In the genomic region with DNA sequence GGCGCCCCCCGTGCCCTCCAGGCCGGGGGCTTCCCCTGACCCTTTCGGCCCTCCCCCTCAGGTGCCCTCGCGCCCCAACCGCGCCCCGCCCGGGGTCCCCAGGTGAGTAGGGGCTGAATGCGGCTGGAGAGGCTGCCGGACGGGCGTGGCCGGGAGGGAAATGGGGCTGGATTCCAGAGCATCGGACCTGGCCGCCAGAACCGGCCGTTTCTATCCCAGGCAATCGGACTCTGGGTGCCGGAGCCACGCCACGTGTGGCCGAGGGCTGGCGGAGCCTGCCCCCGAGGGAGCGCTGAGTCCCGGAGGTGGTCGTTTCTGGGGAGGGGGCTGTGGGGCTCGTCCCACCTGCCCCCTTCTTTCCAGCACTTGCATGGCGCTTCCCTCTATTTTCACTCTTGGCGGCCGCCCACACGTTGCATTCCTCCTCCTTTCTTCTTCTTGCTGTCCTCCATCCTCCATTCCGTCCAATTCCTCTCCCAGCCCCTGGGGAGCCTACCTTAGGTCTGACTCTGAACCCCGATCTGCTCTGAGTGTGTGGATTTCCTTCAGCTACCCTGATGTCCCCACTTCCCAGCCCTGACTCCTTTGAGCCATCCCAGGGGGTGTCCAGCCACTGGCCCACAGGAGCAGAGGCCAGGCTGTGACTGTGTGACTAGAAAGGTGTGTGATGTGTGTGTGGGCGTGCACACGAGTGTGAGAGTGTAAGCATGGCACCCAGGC, we compare ENCODE assay signal across 8 cellular contexts. TPM values are rescaled to one million over a fixed set of nuclear protein-coding genes. Genes with fewer than 3 reads are reported as not detected.
A peak's percentile ranks its signal among the peaks of the same experiment; 100 is the strongest.
DNase-seq lines count a peak whose midpoint lies in the region; ATAC-seq and TF ChIP-seq lines count a peak whose summit lies in the region.

No MANE protein-coding gene starts in this region.

- H3K9me3 ChIP-seq in lung (ENCODE audit: control insufficient read depth in 2 of 2, insufficient read depth in 1 of 2, low read length in 1 of 2), result no peaks in the 10 kb centered on the region

- WGBS in lung, 2 donors, result 19 to 23% methylated on average over 36 to 38 of the region's 38 CpGs

- no peak overlapping the region for H3K27ac Mint-ChIP-seq in activated naive CD8-positive, alpha-beta T cell treated with anti-CD3 and anti-CD28 coated beads, Interleukin-2, amount 50 U/mL, for 24 hours

- peaks cover 5% of the 10 kb centered on the region for H3K36me3 ChIP-seq in H7 (replicated peaks; ENCODE audit: control insufficient read depth, insufficient read depth, low read length)
- no peaks in the 10 kb centered on the region for H3K36me3 ChIP-seq in lung (ENCODE audit: control insufficient read depth in 2 of 2, insufficient read depth in 2 of 2, low read length in 2 of 2)

- peak overlapping the region; percentile 69 for H3K4me3 Mint-ChIP-seq in activated naive CD8-positive, alpha-beta T cell treated with anti-CD3 and anti-CD28 coated beads, Interleukin-2, amount 50 U/mL, for 24 hours

- no peaks in the 10 kb centered on the region for H3K36me3 Mint-ChIP-seq in activated naive CD8-positive, alpha-beta T cell treated with anti-CD3 and anti-CD28 coated beads, Interleukin-2, amount 50 U/mL, for 24 hours (ENCODE audit: low read depth)

- H3K4me3 ChIP-seq in AG09309 (ENCODE audit: control insufficient read depth, low read depth, low read length) (peak overlapping the region; percentile 11; the same call in 1 of the 2 replicates), H7 (ENCODE audit: insufficient read depth, low read depth, low read length) (peak overlapping the region; percentile 50; the same call in 1 of the 2 replicates), lung (no peak overlapping the region)

- no peaks in the 10 kb centered on the region for H3K9me3 Mint-ChIP-seq in activated naive CD8-positive, alpha-beta T cell treated with anti-CD3 and anti-CD28 coated beads, Interleukin-2, amount 50 U/mL, for 24 hours

- ATAC-seq in activated naive CD8-positive, alpha-beta T cell treated with anti-CD3 and anti-CD28 coated beads, Interleukin-2, amount 50 U/mL, for 24 hours, result no peak
- ATAC-seq in lung (ENCODE audit: insufficient read depth, low FRiP score), result peak; percentile 12

- no peaks in the 10 kb centered on the region for H3K27me3 Mint-ChIP-seq in activated naive CD8-positive, alpha-beta T cell treated with anti-CD3 and anti-CD28 coated beads, Interleukin-2, amount 50 U/mL, for 24 hours

- H3K4me1 Mint-ChIP-seq in activated naive CD8-positive, alpha-beta T cell treated with anti-CD3 and anti-CD28 coated beads, Interleukin-2, amount 50 U/mL, for 24 hours, result peaks cover 11% of the 10 kb centered on the region

- no peak for DNase-seq in AG09309 (ENCODE audit: low read depth)
- peak; percentile 39 for DNase-seq in H7
- no peak for DNase-seq in activated naive CD8-positive, alpha-beta T cell treated with anti-CD3 and anti-CD28 coated beads, Interleukin-2, amount 50 U/mL, for 24 hours
- no peak for DNase-seq in lung (ENCODE audit: low spot score)
- DNase-seq in T-helper 9 cell, result no peak
- DNase-seq in DMS 273 treated with DMSO at 0.1 percent for 48 hours (lab: John Stamatoyannopoulos, UW), result no peak
- no peak for DNase-seq in putamen (ENCODE audit: low spot score)
- DNase-seq in NCI-H526 (lab: John Stamatoyannopoulos, UW), result no peak

- peaks cover 0 to 3% of the 10 kb centered on the region in 2 donors for H3K4me1 ChIP-seq in lung (ENCODE audit: control insufficient read depth in 2 of 2, insufficient read depth in 2 of 2, low read length in 2 of 2)

- no peaks in the 10 kb centered on the region for H3K27me3 ChIP-seq in H7 (ENCODE audit: control insufficient read depth, insufficient read depth, low read length)
- no peaks in the 10 kb centered on the region for H3K27me3 ChIP-seq in lung (ENCODE audit: control insufficient read depth, insufficient read depth)

- no peak for TF ChIP-seq CTCF in AG09309 (IDR thresholded peaks at IDR 0.05; ENCODE audit: control insufficient read depth, insufficient read depth, low read depth, low read length, missing control alignments)
- TF ChIP-seq CTCF in lung (IDR thresholded peaks at IDR 0.05; ENCODE audit: control extremely low read depth, extremely low read depth), result no peak

- no peak overlapping the region for H3K27ac ChIP-seq in lung (ENCODE audit: low read depth in 1 of 2, low read length in 1 of 2)

RNA-seq across cellular contexts. Expression of a gene that starts 24.8 kb away (rescaled TPM):
- 34.4 and 48.7 TPM in 2 replicates for total RNA-seq in H7 (2014; rRNA removed; shearing (Covaris generic))
- total RNA-seq in lung, result 100 to 1,000 TPM; 100 to 137 TPM
- 10 to 100 TPM; 56.0 to 79.4 TPM for polyA plus RNA-seq in lung

RNA-seq across cellular contexts. Expression of a gene that starts 25.1 kb away (rescaled TPM):
- 36.3 and 53.3 TPM in 2 replicates for total RNA-seq in H7 (2014; rRNA removed; shearing (Covaris generic))
- 10 to 100 TPM; 19.6 to 28.4 TPM for total RNA-seq in lung
- polyA plus RNA-seq in lung, result 10 to 100 TPM; 22.8 to 23.6 TPM

RNA-seq across cellular contexts. Expression of a gene that starts 47.8 kb away (rescaled TPM):
- 16.9 and 35.0 TPM in 2 replicates for total RNA-seq in H7 (2014; rRNA removed; shearing (Covaris generic))
- total RNA-seq in lung, result 10 to 100 TPM in 1 of 2 donors, 1 to 10 TPM in 1; 8.2 to 23.7 TPM
- 1 to 10 TPM; 1.2 to 3.9 TPM for polyA plus RNA-seq in lung

RNA-seq across cellular contexts. Expression of a gene that starts 59.6 kb away (rescaled TPM):
- 36.8 and 41.0 TPM in 2 replicates for total RNA-seq in H7 (2014; rRNA removed; shearing (Covaris generic))
- total RNA-seq in lung, result 10 to 100 TPM; 36.6 to 83.7 TPM
- 10 to 100 TPM; 43.3 to 57.6 TPM for polyA plus RNA-seq in lung
